19 cellular contexts compared by ENCODE assay signal in the genomic region with DNA sequence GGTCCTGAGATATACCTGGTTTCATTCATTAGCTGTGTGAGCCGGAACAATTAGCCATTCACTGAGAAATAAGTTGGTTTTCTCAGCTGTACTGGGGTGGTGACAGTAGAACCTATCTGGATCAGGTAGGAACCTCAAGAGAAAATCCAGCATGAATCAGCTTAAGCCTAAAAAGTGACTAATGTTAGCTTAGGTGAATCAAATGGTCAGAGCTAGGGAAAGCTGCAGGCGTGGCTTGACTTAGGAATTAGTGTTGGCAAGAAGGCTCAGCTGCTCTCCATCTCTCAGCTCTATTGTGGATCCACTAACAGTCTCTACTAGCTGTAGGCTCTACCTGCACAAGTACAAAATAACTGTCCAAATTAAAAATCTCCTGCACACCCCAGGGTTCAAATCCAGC.
DNase-seq lines count a peak whose midpoint lies in the region; ATAC-seq and TF ChIP-seq lines count a peak whose summit lies in the region.
"Had no signal": no experiment of that assay in that cellular context is flagged by ENCODE, and none has a peak within 500 bp of the region (broad histone marks: within the 10 kb centered on the region; RNA-seq: fewer than 3 reads in every experiment).

No MANE protein-coding gene starts in this region.

- no peaks in the 10 kb centered on the region for H3K27me3 Mint-ChIP-seq in stimulated activated naive CD8-positive, alpha-beta T cell treated with anti-CD3 and anti-CD28 coated beads, Interleukin-15, amount 100 ng/mL, for 72 hours
- H3K27me3 Mint-ChIP-seq: CD4-positive, CD25-positive, alpha-beta regulatory T cell; CD8-positive, alpha-beta memory T cell had no signal

- CTCF ChIA-PET in RWPE1 (lab: Yijun Ruan, JAX): interaction anchor here (0.6 kb wide), 1 partner anchor 653 kb away, joined by 3 read pairs; no protein-coding TSS in a partner anchor

- H3K4me1 Mint-ChIP-seq in stimulated activated naive CD8-positive, alpha-beta T cell treated with anti-CD3 and anti-CD28 coated beads, Interleukin-15, amount 100 ng/mL, for 72 hours: no peaks in the 10 kb centered on the region
- H3K4me1 Mint-ChIP-seq: CD4-positive, CD25-positive, alpha-beta regulatory T cell; CD8-positive, alpha-beta memory T cell had no signal

- POLR2A ChIA-PET in RWPE1 (lab: Yijun Ruan, JAX; ENCODE audit: low non-redundant PET): no interaction called here

- H3K4me3 ChIP-seq in epithelial cell of esophagus (ENCODE audit: low read length): no peak overlapping the region

- intact Hi-C loops in head of caudate nucleus (cut with DNase I): no loop called here

- peak; percentile 43 for DNase-seq in HPDE6-E6E7 (ENCODE audit: extremely low spot score)
- DNase-seq in RWPE1 (ENCODE audit: low spot score): peak; percentile 4
- peak; percentile 92 for DNase-seq in epithelial cell of esophagus (ENCODE audit: low read depth)
- DNase-seq in head of caudate nucleus: no peak
- DNase-seq in NCI-H1105 (lab: John Stamatoyannopoulos, UW): no peak
- DNase-seq in stimulated activated naive CD8-positive, alpha-beta T cell treated with anti-CD3 and anti-CD28 coated beads, Interleukin-15, amount 100 ng/mL, for 72 hours: no peak
- no peak for DNase-seq in KBM-7
- DNase-seq: ACHN; BE2C; C1 segment of cervical spinal cord; CD4-positive, CD25-positive, alpha-beta regulatory T cell; CD8-positive, alpha-beta memory T cell; COR-L47; DMS79 treated with DMSO at 0.1 percent for 48 hours; GF-D8; GOT3; H7; HFFc6 had no signal

- H3K9me3 Mint-ChIP-seq in stimulated activated naive CD8-positive, alpha-beta T cell treated with anti-CD3 and anti-CD28 coated beads, Interleukin-15, amount 100 ng/mL, for 72 hours: peaks cover 10 to 39% of the 10 kb centered on the region in 2 donors

- TF ChIP-seq CTCF in RWPE1 (conservative IDR thresholded peaks at IDR 0.05; ENCODE audit: low read depth): no peak
- no peak for TF ChIP-seq CTCF in epithelial cell of esophagus (IDR thresholded peaks at IDR 0.05; ENCODE audit: insufficient read depth, low read depth, low read length, missing control alignments)

- H3K27ac Mint-ChIP-seq in stimulated activated naive CD8-positive, alpha-beta T cell treated with anti-CD3 and anti-CD28 coated beads, Interleukin-15, amount 100 ng/mL, for 72 hours: no peak overlapping the region
- H3K27ac Mint-ChIP-seq: CD4-positive, CD25-positive, alpha-beta regulatory T cell; CD8-positive, alpha-beta memory T cell; HFFc6 had no signal

- in situ Hi-C loops in KBM-7 (cut with MboI; ENCODE audit: low pct_unique_long_range_greater_than_20kb, low sequenced_read_pairs): no loop called here

- no peak overlapping the region for H3K4me3 Mint-ChIP-seq in stimulated activated naive CD8-positive, alpha-beta T cell treated with anti-CD3 and anti-CD28 coated beads, Interleukin-15, amount 100 ng/mL, for 72 hours
- H3K4me3 Mint-ChIP-seq: CD4-positive, CD25-positive, alpha-beta regulatory T cell; CD8-positive, alpha-beta memory T cell; HFFc6 had no signal

- H3K27ac ChIP-seq in RWPE1: no peak overlapping the region

- no peak for ATAC-seq in stimulated activated naive CD8-positive, alpha-beta T cell treated with anti-CD3 and anti-CD28 coated beads, Interleukin-15, amount 100 ng/mL, for 72 hours
- ATAC-seq: HCT116 had no signal

Comparison
In these comparisons a context has a peak if more than half of its experiments do, and no peak if none do; other contexts are left out.
1. DNase-seq: peak in HPDE6-E6E7 (single experiment), RWPE1 (single experiment) and epithelial cell of esophagus (single experiment); none in head of caudate nucleus (0 of 42), NCI-H1105 (single experiment), stimulated activated naive CD8-positive, alpha-beta T cell treated with anti-CD3 and anti-CD28 coated beads, Interleukin-15, amount 100 ng/mL, for 72 hours (0 of 2) and KBM-7 (single experiment).